ENCODE assay signal across 13 cellular contexts in the genomic region with DNA sequence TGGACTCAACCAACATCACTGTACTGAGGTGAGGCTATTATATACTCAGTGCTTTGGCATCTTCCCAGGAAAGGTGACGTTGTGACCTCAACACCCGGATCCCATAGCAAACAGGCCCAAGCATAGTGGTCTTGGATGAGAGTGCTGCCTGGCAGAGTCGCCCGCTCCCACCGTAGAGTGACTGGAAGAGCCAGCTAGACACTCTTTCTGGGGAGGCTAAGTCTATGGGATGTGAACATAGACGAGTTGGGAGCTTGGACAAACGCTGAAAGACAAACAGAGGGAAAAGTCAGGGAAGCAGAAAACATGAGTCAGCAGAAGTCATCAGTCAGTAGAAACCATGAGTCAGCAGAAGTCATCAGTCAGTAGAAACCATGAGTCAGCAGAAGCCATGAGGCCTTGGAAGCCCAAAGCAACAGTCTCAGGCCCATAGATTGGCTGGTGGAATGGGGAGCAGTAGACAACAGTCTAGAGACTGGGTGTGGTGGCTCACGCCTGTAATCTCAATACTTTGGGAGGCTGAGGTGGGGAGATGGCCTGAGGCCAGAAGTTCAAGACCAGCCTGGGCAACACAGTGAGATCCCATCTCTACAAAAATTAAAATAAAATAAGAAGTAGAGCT.
A peak's percentile ranks its signal among the peaks of the same experiment; 100 is the strongest.
DNase-seq lines count a peak whose midpoint lies in the region; ATAC-seq, FAIRE-seq and TF ChIP-seq lines count a peak whose summit lies in the region.
"Had no signal": no experiment of that assay in that cellular context is flagged by ENCODE, and none has a peak within 500 bp of the region (broad histone marks: within the 10 kb centered on the region; RNA-seq: fewer than 3 reads in every experiment).

No MANE protein-coding gene starts in this region.

- CTCF ChIA-PET in endothelial cell of umbilical vein (lab: Charles Lee): no interaction called here
- CTCF ChIA-PET in T-cell (lab: Charles Lee): interaction anchor here in 1 of 2 donors (0.6 kb wide), 1 partner anchor 138 kb away, joined by 4 read pairs; no protein-coding TSS in a partner anchor

- H3K27me3 Mint-ChIP-seq in T-cell: no peaks in the 10 kb centered on the region
- H3K27me3 Mint-ChIP-seq: activated naive CD8-positive, alpha-beta T cell treated with anti-CD3 and anti-CD28 coated beads, Interleukin-2, amount 50 U/mL, for 24 hours had no signal

- H3K36me3 ChIP-seq in endothelial cell of umbilical vein (ENCODE audit: control insufficient read depth in 2 of 2, extremely low read depth in 1 of 2, insufficient read depth in 2 of 2, low read length in 2 of 2) (no peaks in the 10 kb centered on the region), sigmoid colon (no peaks in the 10 kb centered on the region)

- H3K4me3 Mint-ChIP-seq in T-cell: no peak overlapping the region
- H3K4me3 Mint-ChIP-seq: activated naive CD8-positive, alpha-beta T cell treated with anti-CD3 and anti-CD28 coated beads, Interleukin-2, amount 50 U/mL, for 24 hours; CD8-positive, alpha-beta T cell; nephron progenitor cell had no signal

- H3K9me3 Mint-ChIP-seq in T-cell: peaks cover 0 to 8% (median 6%) of the 10 kb centered on the region in 3 donors

- POLR2A ChIA-PET in endothelial cell of umbilical vein (lab: Charles Lee): no interaction called here
- POLR2A ChIA-PET in T-cell (lab: Charles Lee): no interaction called here

- H3K9me3 ChIP-seq in endothelial cell of umbilical vein (replicated peaks; ENCODE audit: control insufficient read depth, insufficient read depth, low read length) (no peaks in the 10 kb centered on the region), sigmoid colon (peaks cover 0 to 7% (median 3%) of the 10 kb centered on the region in 4 donors)

- H3K4me2 ChIP-seq in endothelial cell of umbilical vein (ENCODE audit: insufficient read depth, low read length): no peak overlapping the region

- no peak for TF ChIP-seq EP300 in sigmoid colon (IDR thresholded peaks at IDR 0.05)

- DNase-seq in stimulated activated CD4-positive, alpha-beta T cell treated with anti-CD3 and anti-CD28 coated beads, Interleukin-15, amount 100 ng/mL, for 24 hours: peak; percentile 7
- no peak for DNase-seq in stimulated activated CD4-positive, alpha-beta T cell treated with anti-CD3 and anti-CD28 coated beads, Interleukin-4, amount 100 ng/mL, for 24 hours
- DNase-seq in OCI-M1 (lab: John Stamatoyannopoulos, UW) (peak; percentile 79), endothelial cell of umbilical vein (ENCODE audit: low read depth, low spot score) (no peak), coronary artery (ENCODE audit: low spot score) (no peak), sigmoid colon (no peak), NCI-H446 (lab: John Stamatoyannopoulos, UW) (no peak), T-cell (no peak)
- DNase-seq: activated naive CD8-positive, alpha-beta T cell treated with anti-CD3 and anti-CD28 coated beads, Interleukin-2, amount 50 U/mL, for 24 hours; CD8-positive, alpha-beta T cell; NCI-H146; nephron progenitor cell had no signal

- no peaks in the 10 kb centered on the region for H3K27me3 ChIP-seq in endothelial cell of umbilical vein (ENCODE audit: control insufficient read depth in 2 of 2, insufficient read depth in 2 of 2, low read length in 2 of 2)
- H3K27me3 ChIP-seq in sigmoid colon: no peaks in the 10 kb centered on the region

- no peaks in the 10 kb centered on the region for H3K4me1 Mint-ChIP-seq in T-cell
- H3K4me1 Mint-ChIP-seq: activated naive CD8-positive, alpha-beta T cell treated with anti-CD3 and anti-CD28 coated beads, Interleukin-2, amount 50 U/mL, for 24 hours had no signal

- BruUV-seq in endothelial cell of umbilical vein (replicated peaks; lab: Mats Ljungman, UMichigan): no TSS peak

- H3K4me1 ChIP-seq in endothelial cell of umbilical vein (ENCODE audit: control insufficient read depth, extremely low read depth, insufficient read depth, low read length) (no peaks in the 10 kb centered on the region), sigmoid colon (no peaks in the 10 kb centered on the region)

- TF ChIP-seq POLR2A in endothelial cell of umbilical vein (IDR thresholded peaks at IDR 0.05; ENCODE audit: low read depth, low read length) (no peak), sigmoid colon (IDR thresholded peaks at IDR 0.05) (no peak)

- intact Hi-C loops in endothelial cell of umbilical vein (cut with micrococcal nuclease) (no loop called here), sigmoid colon (cut with DNase I) (no loop called here)

- no peaks in the 10 kb centered on the region for H3K79me2 ChIP-seq in endothelial cell of umbilical vein (ENCODE audit: control insufficient read depth, insufficient read depth, low read length)

- no peak overlapping the region for H3K9ac ChIP-seq in endothelial cell of umbilical vein (replicated peaks; ENCODE audit: extremely low read depth, insufficient read depth, low read length)

- no peak overlapping the region for H2AFZ ChIP-seq in endothelial cell of umbilical vein (ENCODE audit: low read depth, low read length)

- dilution Hi-C loops in endothelial cell of umbilical vein (cut with MboI; ENCODE audit: extremely low pct_ligation_motif_present, low sequenced_read_pairs): no loop called here

- H3K4me3 ChIP-seq in endothelial cell of umbilical vein (replicated peaks in 1 of 3; ENCODE audit: insufficient read depth in 1 of 3, low read depth in 1 of 3, low read length in 3 of 3) (no peak overlapping the region), coronary artery (no peak overlapping the region), sigmoid colon (no peak overlapping the region)

- FAIRE-seq in endothelial cell of umbilical vein (lab: Jason Lieb, UNC): no peak

- H3K36me3 Mint-ChIP-seq in T-cell: peaks cover 2% of the 10 kb centered on the region
- H3K36me3 Mint-ChIP-seq: CD8-positive, alpha-beta T cell had no signal

- WGBS in sigmoid colon, 2 donors: 71 to 82% methylated on average over 8 of the region's 8 CpGs

- TF ChIP-seq CTCF in endothelial cell of umbilical vein (IDR thresholded peaks at IDR 0.05; ENCODE audit: extremely low read depth in 1 of 2, insufficient read depth in 1 of 2, low read depth in 1 of 2, low read length in 2 of 2): no peak
- TF ChIP-seq CTCF in coronary artery (IDR thresholded peaks at IDR 0.05): no peak
- TF ChIP-seq CTCF in sigmoid colon (IDR thresholded peaks at IDR 0.05): no peak

- no peaks in the 10 kb centered on the region for H4K20me1 ChIP-seq in endothelial cell of umbilical vein (replicated peaks; ENCODE audit: control insufficient read depth, extremely low read depth, insufficient read depth, low read length)

- no peaks in the 10 kb centered on the region for H3K9me1 ChIP-seq in endothelial cell of umbilical vein (replicated peaks; ENCODE audit: control insufficient read depth, extremely low read depth, insufficient read depth, low read length)

- no peak overlapping the region for H3K27ac ChIP-seq in endothelial cell of umbilical vein (ENCODE audit: insufficient read depth, low read depth, low read length)
- H3K27ac ChIP-seq in coronary artery: no peak overlapping the region
- no peak overlapping the region for H3K27ac ChIP-seq in sigmoid colon
- H3K27ac ChIP-seq: VCaP had no signal

- ATAC-seq in T-cell (replicated peaks in 1 of 4): no peak
- ATAC-seq: activated naive CD8-positive, alpha-beta T cell treated with anti-CD3 and anti-CD28 coated beads, Interleukin-2, amount 50 U/mL, for 24 hours; CD8-positive, alpha-beta T cell had no signal

- H3K27ac Mint-ChIP-seq in T-cell: no peak overlapping the region
- H3K27ac Mint-ChIP-seq: activated naive CD8-positive, alpha-beta T cell treated with anti-CD3 and anti-CD28 coated beads, Interleukin-2, amount 50 U/mL, for 24 hours; CD8-positive, alpha-beta T cell; nephron progenitor cell had no signal

TF ChIP-seq in endothelial cell of umbilical vein, 7 proteins besides CTCF, POLR2A, EP300 and RAD21:
- TF ChIP-seq FOS (IDR thresholded peaks at IDR 0.05; ENCODE audit: borderline replicate concordance, insufficient read depth, low read length) (no peak), JUN (IDR thresholded peaks at IDR 0.05; ENCODE audit: borderline replicate concordance, insufficient read depth, insufficient read length, low read depth) (peak; percentile 8), EZH2 (IDR thresholded peaks at IDR 0.05; ENCODE audit: borderline replicate concordance, low read depth, low read length, severe bottlenecking) (no peak), POLR2AphosphoS5 (IDR thresholded peaks at IDR 0.05; ENCODE audit: insufficient read depth, low read depth, low read length) (no peak), GATA2 (IDR thresholded peaks at IDR 0.05; ENCODE audit: insufficient read depth, insufficient read length, low read depth, low read length) (no peak), MYC (IDR thresholded peaks at IDR 0.05; ENCODE audit: low read depth, low read length) (no peak)
- TF ChIP-seq, protein P1, sequence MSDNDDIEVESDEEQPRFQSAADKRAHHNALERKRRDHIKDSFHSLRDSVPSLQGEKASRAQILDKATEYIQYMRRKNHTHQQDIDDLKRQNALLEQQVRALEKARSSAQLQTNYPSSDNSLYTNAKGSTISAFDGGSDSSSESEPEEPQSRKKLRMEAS (IDR thresholded peaks at IDR 0.05; ENCODE audit: insufficient read depth, insufficient read length): no peak
TF ChIP-seq in endothelial cell of umbilical vein: peak in this region for 1.

Comparison
In these comparisons a context has a peak if more than half of its experiments do, and no peak if none do; other contexts are left out.
1. DNase-seq: peak in stimulated activated CD4-positive, alpha-beta T cell treated with anti-CD3 and anti-CD28 coated beads, Interleukin-15, amount 100 ng/mL, for 24 hours (single experiment) and OCI-M1 (single experiment); none in stimulated activated CD4-positive, alpha-beta T cell treated with anti-CD3 and anti-CD28 coated beads, Interleukin-4, amount 100 ng/mL, for 24 hours (single experiment), endothelial cell of umbilical vein (single experiment), coronary artery (single experiment), sigmoid colon (single experiment), NCI-H446 (0 of 2) and T-cell (0 of 34).